Comparison of ENCODE assay signal across 33 cellular contexts in genomic region chr9:89182369-89182768, GRCh38.
"Had no signal": no experiment of that assay in that cellular context is flagged by ENCODE, and none has a peak within 500 bp of the region (broad histone marks: within the 10 kb centered on the region; RNA-seq: fewer than 3 reads in every experiment).

No MANE protein-coding gene starts in this region.

- H3K27me3 ChIP-seq: MG63 had no signal

- H3K36me3 ChIP-seq: MG63 had no signal

- DNase-seq: Kasumi-1, MG63, MM.1S, MV-4-11, NCI-H1048, NCI-H1092, NCI-H1092 treated with DMSO at 0.1 percent for 48 hours, NCI-H1105, NCI-H1105 treated with DMSO at 0.1 percent for 48 hours, NCI-H1417, NCI-H1417 treated with DMSO at 0.1 percent for 48 hours, NCI-H1436, NCI-H1436 treated with DMSO at 0.1 percent for 48 hours, NCI-H146, NCI-H1694, NCI-H1694 treated with DMSO at 0.1 percent for 48 hours, NCI-H187, NCI-H187 treated with DMSO at 0.1 percent for 48 hours, NCI-H1930, NCI-H2029, NCI-H2029 treated with DMSO at 0.1 percent for 48 hours, NCI-H2081, NCI-H2081 treated with DMSO at 0.1 percent for 48 hours, NCI-H2107, NCI-H2171, NCI-H2171 treated with DMSO at 0.1 percent for 48 hours, NCI-H2227 treated with DMSO at 0.1 percent for 48 hours, NCI-H226, NCI-H345, NCI-H446, NCI-H446 treated with DMSO at 0.1 percent for 48 hours, NCI-H510A had no signal

- H3K9me3 ChIP-seq: MG63 had no signal

- H3K27ac ChIP-seq: KMS-11 had no signal

- H3K4me3 ChIP-seq: MG63 had no signal
